Comparison of ENCODE assay signal across 21 cellular contexts in the genomic region with DNA sequence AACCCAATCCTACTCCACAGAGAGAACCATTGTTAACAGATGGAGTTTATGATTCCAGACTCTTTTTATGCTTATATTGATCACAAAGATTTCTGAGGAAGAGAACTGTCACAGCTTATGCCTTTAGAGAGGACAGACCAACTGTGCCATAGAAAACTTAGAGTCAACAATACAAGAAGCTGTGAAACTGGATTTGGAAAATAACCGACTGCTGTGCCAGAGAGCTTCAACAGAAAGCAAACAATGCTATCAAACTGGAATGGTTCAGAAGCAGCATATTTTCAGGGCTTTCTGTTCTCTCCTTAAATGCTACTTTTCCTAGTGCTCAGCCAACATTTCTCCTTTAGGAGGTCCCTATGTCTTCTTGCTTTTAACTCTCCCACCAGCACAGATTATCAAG.
"Had no signal": no experiment of that assay in that cellular context is flagged by ENCODE, and none has a peak within 500 bp of the region (broad histone marks: within the 10 kb centered on the region; RNA-seq: fewer than 3 reads in every experiment).

No MANE protein-coding gene starts in this region.

- H3K27me3 Mint-ChIP-seq: stimulated activated naive B cell treated with anti-CD40 and anti-IgM and Interleukin-4, amounts not matched to agents 10 μg/mL and 1 μg/mL and 100 μg/mL, for 72 hours had no signal

- DNase-seq: activated CD4-positive, CD25-positive, alpha-beta regulatory T cell treated with anti-CD3 and anti-CD28 coated beads, Interleukin-2, amount 50 U/mL, for 72 hours; activated CD8-positive, alpha-beta memory T cell treated with anti-CD3 and anti-CD28 coated beads, Interleukin-2, amount 50 U/mL, for 4 hours; activated effector memory CD4-positive, alpha-beta T cell treated with anti-CD3 and anti-CD28 coated beads, Interleukin-2, amount 50 U/mL, for 16 hours; activated naive CD4-positive, alpha-beta T cell treated with anti-CD3 and anti-CD28 coated beads, Interleukin-2, amount 50 U/mL, for 16 hours; activated T-cell treated with anti-CD3 and anti-CD28 coated beads, Interleukin-2, amount 50 U/mL, for 4 hours; colonic mucosa; esophagus squamous epithelium; head of caudate nucleus; hypothalamus; mesenchymal stem cell; retina; sigmoid colon; stimulated activated CD4-positive, alpha-beta T cell treated with anti-CD3 and anti-CD28 coated beads, Interleukin-2, amount 100 ng/mL, for 48 hours; stimulated activated CD8-positive, alpha-beta memory T cell treated with anti-CD3 and anti-CD28 coated beads, Interleukin-4, amount 100 ng/mL, for 48 hours; stimulated activated naive B cell treated with anti-CD40 and anti-IgM and Interleukin-4, amounts not matched to agents 10 μg/mL and 1 μg/mL and 100 μg/mL, for 72 hours; testis; WERI-Rb-1 had no signal

- ATAC-seq: activated T-cell treated with anti-CD3 and anti-CD28 coated beads, Interleukin-2, amount 50 U/mL, for 4 hours; gastroesophageal sphincter; SK-N-SH treated with all-trans-retinoic acid at 6 μM for 48 hours; stimulated activated naive B cell treated with anti-CD40 and anti-IgM and Interleukin-4, amounts not matched to agents 10 μg/mL and 1 μg/mL and 100 μg/mL, for 72 hours had no signal

- H3K27me3 ChIP-seq: colonic mucosa, esophagus squamous epithelium, gastroesophageal sphincter, sigmoid colon, testis had no signal

- H3K4me3 ChIP-seq: colonic mucosa, esophagus squamous epithelium, gastroesophageal sphincter, sigmoid colon, testis had no signal

- H3K27ac ChIP-seq: colonic mucosa, esophagus squamous epithelium, gastroesophageal sphincter, sigmoid colon, testis, WERI-Rb-1 had no signal

- H3K9me3 Mint-ChIP-seq: activated T-cell treated with anti-CD3 and anti-CD28 coated beads, Interleukin-2, amount 50 U/mL, for 4 hours; nephron; stimulated activated naive B cell treated with anti-CD40 and anti-IgM and Interleukin-4, amounts not matched to agents 10 μg/mL and 1 μg/mL and 100 μg/mL, for 72 hours; T-helper 2 cell treated with Interferon-gamma antibody and Interleukin-4, amounts not matched to agents 5 μg/mL and 100 μg/mL, for 36 hours had no signal

- H3K4me3 Mint-ChIP-seq: activated T-cell treated with anti-CD3 and anti-CD28 coated beads, Interleukin-2, amount 50 U/mL, for 4 hours; nephron; stimulated activated naive B cell treated with anti-CD40 and anti-IgM and Interleukin-4, amounts not matched to agents 10 μg/mL and 1 μg/mL and 100 μg/mL, for 72 hours; T-helper 2 cell treated with Interferon-gamma antibody and Interleukin-4, amounts not matched to agents 5 μg/mL and 100 μg/mL, for 36 hours had no signal

- H3K27ac Mint-ChIP-seq: nephron; stimulated activated naive B cell treated with anti-CD40 and anti-IgM and Interleukin-4, amounts not matched to agents 10 μg/mL and 1 μg/mL and 100 μg/mL, for 72 hours; T-helper 2 cell treated with Interferon-gamma antibody and Interleukin-4, amounts not matched to agents 5 μg/mL and 100 μg/mL, for 36 hours had no signal

- H3K9me3 ChIP-seq: colonic mucosa, esophagus squamous epithelium, gastroesophageal sphincter, sigmoid colon, testis had no signal
